Comparison of ENCODE assay signal across 8 cellular contexts in the genomic region with DNA sequence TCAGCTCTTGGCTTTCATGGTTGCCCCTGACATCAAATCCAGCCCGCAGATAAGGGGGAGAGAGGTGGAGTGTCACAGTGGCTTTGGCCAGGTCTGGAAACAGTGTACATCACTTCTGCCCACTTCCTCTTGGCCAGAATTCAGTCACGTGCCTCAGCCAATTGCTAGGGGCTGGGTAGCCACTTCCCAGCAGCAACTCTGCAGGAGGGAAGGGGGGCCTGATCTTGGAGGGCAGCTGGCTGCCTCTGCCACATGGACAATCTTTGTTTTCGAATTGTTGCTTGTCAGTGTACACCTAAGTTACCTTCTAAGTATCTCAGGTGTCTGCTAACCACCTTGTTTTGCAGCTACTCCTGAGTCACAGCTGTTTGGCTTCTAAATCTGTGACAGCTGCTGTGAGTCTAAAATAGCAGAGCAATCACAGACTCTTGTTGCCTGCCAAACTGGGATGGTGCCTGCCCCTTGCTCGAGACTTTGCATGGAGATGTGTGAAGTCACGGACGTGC. TPM values are rescaled to one million over a fixed set of nuclear protein-coding genes. Genes with fewer than 3 reads are reported as not detected.
A peak's percentile ranks its signal among the peaks of the same experiment; 100 is the strongest.
DNase-seq lines count a peak whose midpoint lies in the region; ATAC-seq and TF ChIP-seq lines count a peak whose summit lies in the region.

No MANE protein-coding gene starts in this region.

- H3K27ac ChIP-seq in mammary epithelial cell (ENCODE audit: insufficient read depth, low read depth, low read length): no peak overlapping the region
- peak overlapping the region; percentile 6 for H3K27ac ChIP-seq in mesenchymal stem cell (ENCODE audit: low read length, poor library complexity, severe bottlenecking)

- H2AFZ ChIP-seq in mammary epithelial cell (ENCODE audit: low read depth, low read length) (no peak overlapping the region), mesenchymal stem cell (ENCODE audit: low read depth, low read length) (no peak overlapping the region)

- no peaks in the 10 kb centered on the region for H3K36me3 Mint-ChIP-seq in activated T-cell treated with anti-CD3 and anti-CD28 coated beads, Interleukin-2, amount 50 U/mL, for 24 hours (ENCODE audit: low read depth)

- H3K4ac ChIP-seq in mesenchymal stem cell (ENCODE audit: low read depth in 1 of 2, low read length in 2 of 2): no peak overlapping the region

- H3K9me3 ChIP-seq in mammary epithelial cell (replicated peaks; ENCODE audit: insufficient read depth, low read length) (no peaks in the 10 kb centered on the region), mesenchymal stem cell (ENCODE audit: control insufficient read depth, low read length) (no peaks in the 10 kb centered on the region)

- no peak overlapping the region for H2AK5ac ChIP-seq in mesenchymal stem cell (ENCODE audit: low read length, severe bottlenecking)

- dilution Hi-C loops in mammary epithelial cell (cut with HindIII; ENCODE audit: low sequenced_read_pairs): no loop called here

- H3K4me1 ChIP-seq in mammary epithelial cell (ENCODE audit: insufficient read depth, low read length): peaks cover 54% of the 10 kb centered on the region
- peaks cover 44% of the 10 kb centered on the region for H3K4me1 ChIP-seq in mesenchymal stem cell (ENCODE audit: control insufficient read depth, insufficient read depth, low read depth, low read length)

- H3K14ac ChIP-seq in mesenchymal stem cell (ENCODE audit: low read length in 2 of 2): no peak overlapping the region

- no peaks in the 10 kb centered on the region for H3K79me2 ChIP-seq in mammary epithelial cell (ENCODE audit: insufficient read depth, low read length)

- intact Hi-C loops in mammary epithelial cell (cut with micrococcal nuclease): no loop called here

- no peak overlapping the region for H3K4me3 Mint-ChIP-seq in activated T-cell treated with anti-CD3 and anti-CD28 coated beads, Interleukin-2, amount 50 U/mL, for 24 hours

- DNase-seq in NCI-H1694 (lab: John Stamatoyannopoulos, UW): peak; percentile 73
- peak; percentile 62 for DNase-seq in mammary epithelial cell
- DNase-seq in mesenchymal stem cell: peak; percentile 49
- no peak for DNase-seq in putamen (ENCODE audit: low spot score)
- DNase-seq in activated T-cell treated with anti-CD3 and anti-CD28 coated beads, Interleukin-2, amount 50 U/mL, for 24 hours: no peak
- no peak for DNase-seq in epidermal melanocyte (ENCODE audit: insufficient read length, low spot score)

- in situ Hi-C loops in mammary epithelial cell (cut with MboI; ENCODE audit: low sequenced_read_pairs in 2 of 2): no loop called here

- ATAC-seq in GM18909 (IDR thresholded peaks at IDR 0.05; ENCODE audit: poor library complexity, unreplicated experiment) (peak; percentile 40), HG02973 (IDR thresholded peaks at IDR 0.05; ENCODE audit: unreplicated experiment) (no peak)

- no peak overlapping the region for H3K4me2 ChIP-seq in mammary epithelial cell (ENCODE audit: insufficient read depth, low read depth, low read length)
- H3K4me2 ChIP-seq in mesenchymal stem cell (ENCODE audit: low read length, poor library complexity, severe bottlenecking): no peak overlapping the region

- no peak for TF ChIP-seq CTCF in mammary epithelial cell (conservative IDR thresholded peaks at IDR 0.05 in 1 of 2, IDR thresholded peaks at IDR 0.05 in 1 of 2; ENCODE audit: extremely low read depth in 1 of 2, insufficient read depth in 1 of 2, low read depth in 1 of 2, low read length in 2 of 2)

- no peaks in the 10 kb centered on the region for H3K9me3 Mint-ChIP-seq in activated T-cell treated with anti-CD3 and anti-CD28 coated beads, Interleukin-2, amount 50 U/mL, for 24 hours

- BruUV-seq in mammary epithelial cell (replicated peaks; lab: Mats Ljungman, UMichigan): no TSS peak

- no peak overlapping the region for H3K27ac Mint-ChIP-seq in activated T-cell treated with anti-CD3 and anti-CD28 coated beads, Interleukin-2, amount 50 U/mL, for 24 hours

- peak overlapping the region; percentile 47 for H4K91ac ChIP-seq in mesenchymal stem cell (ENCODE audit: low read length)

- H4K8ac ChIP-seq in mesenchymal stem cell (ENCODE audit: low read length): no peak overlapping the region

- no peak overlapping the region for H3K23ac ChIP-seq in mesenchymal stem cell (ENCODE audit: low read length in 2 of 2)

- 26% methylated on average over 6 of the region's 6 CpGs for WGBS in mammary epithelial cell (ENCODE audit: low coverage, missing lambda C conversion rate)
- 32% methylated on average over 6 of the region's 6 CpGs for WGBS in mesenchymal stem cell

- CTCF ChIA-PET in mammary epithelial cell (lab: Charles Lee; ENCODE audit: low non-redundant PET): no interaction called here

- no peaks in the 10 kb centered on the region for H3K79me1 ChIP-seq in mesenchymal stem cell (replicated peaks; ENCODE audit: low read length, poor library complexity, severe bottlenecking)

- H3K27me3 ChIP-seq in mammary epithelial cell (ENCODE audit: insufficient read depth, low read length) (no peaks in the 10 kb centered on the region), mesenchymal stem cell (ENCODE audit: control insufficient read depth in 1 of 2, insufficient read depth in 1 of 2, low read length in 2 of 2) (no peaks in the 10 kb centered on the region)

- no peak overlapping the region for H2BK12ac ChIP-seq in mesenchymal stem cell (ENCODE audit: low read length in 2 of 2)

- H3K18ac ChIP-seq in mesenchymal stem cell (ENCODE audit: low read depth in 1 of 2, low read length in 2 of 2): no peak overlapping the region

- H4K20me1 ChIP-seq in mammary epithelial cell (ENCODE audit: insufficient read depth, low read length): no peaks in the 10 kb centered on the region

- peaks cover 4% of the 10 kb centered on the region for H3K4me1 Mint-ChIP-seq in activated T-cell treated with anti-CD3 and anti-CD28 coated beads, Interleukin-2, amount 50 U/mL, for 24 hours (ENCODE audit: low read depth)

- no peaks in the 10 kb centered on the region for H3K27me3 Mint-ChIP-seq in activated T-cell treated with anti-CD3 and anti-CD28 coated beads, Interleukin-2, amount 50 U/mL, for 24 hours

- no peak overlapping the region for H2BK15ac ChIP-seq in mesenchymal stem cell (ENCODE audit: low read depth, poor library complexity, severe bottlenecking)

- H3K36me3 ChIP-seq in mammary epithelial cell (ENCODE audit: insufficient read depth, low read length): no peaks in the 10 kb centered on the region
- H3K36me3 ChIP-seq in mesenchymal stem cell (ENCODE audit: control insufficient read depth in 1 of 2, insufficient read depth in 2 of 2, low read depth in 1 of 2, low read length in 2 of 2): no peaks in the 10 kb centered on the region

- H2BK5ac ChIP-seq in mesenchymal stem cell (ENCODE audit: low read depth, low read length, poor library complexity, severe bottlenecking): no peak overlapping the region

- H3K4me3 ChIP-seq in mammary epithelial cell (replicated peaks in 1 of 3; ENCODE audit: insufficient read depth in 1 of 3, low read depth in 2 of 3, low read length in 3 of 3) (no peak overlapping the region), mesenchymal stem cell (ENCODE audit: insufficient read depth in 1 of 2, low read depth in 1 of 2, low read length in 2 of 2) (no peak overlapping the region)

- H2BK120ac ChIP-seq in mesenchymal stem cell (ENCODE audit: low read depth, low read length): no peak overlapping the region

- H3K9ac ChIP-seq in mammary epithelial cell (ENCODE audit: insufficient read depth, low read length) (no peak overlapping the region), mesenchymal stem cell (ENCODE audit: low read length) (peak overlapping the region; percentile 4)

RNA-seq across cellular contexts. Expression of gene LIMD1, which starts 41.0 kb away (rescaled TPM):
- total RNA-seq in mammary epithelial cell: 10 to 100 TPM; 15.7 to 21.7 TPM
- 8.1 TPM for polyA plus RNA-seq in mammary epithelial cell
- polyA minus RNA-seq in mammary epithelial cell: 86.4 TPM
- 9.4 TPM for polyA plus RNA-seq in mesenchymal stem cell (2013, experiment 1 of 2)
- polyA plus RNA-seq in mesenchymal stem cell (2013, experiment 2 of 2): 8.4 TPM

Comparison
In these comparisons a context has a peak if more than half of its experiments do, and no peak if none do; other contexts are left out.
1. DNase-seq: peak in NCI-H1694 (single experiment), mammary epithelial cell (single experiment) and mesenchymal stem cell (single experiment); none in putamen (single experiment), activated T-cell treated with anti-CD3 and anti-CD28 coated beads, Interleukin-2, amount 50 U/mL, for 24 hours (single experiment) and epidermal melanocyte (single experiment).